20 cellular contexts compared by ENCODE assay signal in genomic region chr2:40400336-40400953, GRCh38. TPM values are rescaled to one million over a fixed set of nuclear protein-coding genes. Genes with fewer than 3 reads are reported as not detected.
DNase-seq lines count a peak whose midpoint lies in the region; ATAC-seq and TF ChIP-seq lines count a peak whose summit lies in the region.
"Had no signal": no experiment of that assay in that cellular context is flagged by ENCODE, and none has a peak within 500 bp of the region (broad histone marks: within the 10 kb centered on the region; RNA-seq: fewer than 3 reads in every experiment).

No MANE protein-coding gene starts in this region.

- H3K9me1 ChIP-seq in IMR-90 (ENCODE audit: insufficient read depth, low read length) = no peaks in the 10 kb centered on the region

- peak overlapping the region; percentile 1; the same call in 1 of the 2 replicates for H3K9ac ChIP-seq in IMR-90 (ENCODE audit: low read depth, low read length)
- H3K9ac ChIP-seq: BLaER1 treated with 17β-estradiol and CSF1 and Interleukin-3, amounts not matched to agents 10 nM and 100 nM had no signal

- H3K56ac ChIP-seq in IMR-90 (ENCODE audit: extremely low read depth, insufficient read depth, low read length) = no peak overlapping the region

- peak overlapping the region; percentile 78 for H4K5ac ChIP-seq in IMR-90 (ENCODE audit: low read depth, low read length)

- intact Hi-C loops in Calu3 (cut with micrococcal nuclease; ENCODE audit: unreplicated experiment) = no loop called here
- intact Hi-C loops in IMR-90 (cut with micrococcal nuclease) = no loop called here

- TF ChIP-seq RAD21 in IMR-90 (IDR thresholded peaks at IDR 0.05; ENCODE audit: low read length) = no peak

- CTCF ChIA-PET in Calu3 (lab: Charles Lee) = no interaction called here
- CTCF ChIA-PET in IMR-90 (lab: Yijun Ruan, JAX) = no interaction called here

- peaks cover 41% of the 10 kb centered on the region for H3K4me1 Mint-ChIP-seq in Calu3 (ENCODE audit: low read depth, unreplicated experiment)
- peaks cover 48% of the 10 kb centered on the region for H3K4me1 Mint-ChIP-seq in chondrocyte (ENCODE audit: low read depth)
- H3K4me1 Mint-ChIP-seq: activated CD8-positive, alpha-beta memory T cell treated with anti-CD3 and anti-CD28 coated beads, Interleukin-2, amount 10 ng/mL, durations not matched to agents 7 days and 5 days; activated naive CD4-positive, alpha-beta T cell treated with anti-CD3 and anti-CD28 coated beads, Interleukin-2, amount 50 U/mL, for 24 hours; immature natural killer cell; stimulated activated effector memory CD8-positive, alpha-beta T cell treated with anti-CD3 and anti-CD28 coated beads, Interleukin-12 subunit alpha, Interleukin-12 subunit beta, amount 100 ng/mL, for 72 hours had no signal

- no peak for TF ChIP-seq CTCF in Calu3 (IDR thresholded peaks at IDR 0.05; ENCODE audit: unreplicated experiment)
- TF ChIP-seq CTCF in IMR-90 (conservative IDR thresholded peaks at IDR 0.05; ENCODE audit: low read depth, low read length) = no peak
- TF ChIP-seq CTCF in chondrocyte (IDR thresholded peaks at IDR 0.05) = no peak

- H4K8ac ChIP-seq in IMR-90 (ENCODE audit: low read depth in 2 of 2, low read length in 2 of 2) = peak overlapping the region; percentile 78 to 84

- 33% methylated on average over 1 of the region's 3 CpGs; no CpG with 5 or more reads in 1 of the 2 experiments for WGBS in IMR-90 (ENCODE audit: extremely low coverage in 2 of 2, insufficient read length in 1 of 2), 2 experiments

- H4K20me1 ChIP-seq in IMR-90 (ENCODE audit: insufficient read depth, low read length) = no peaks in the 10 kb centered on the region
- H4K20me1 ChIP-seq: BLaER1 treated with 17β-estradiol and CSF1 and Interleukin-3, amounts not matched to agents 10 nM and 100 nM had no signal

- peaks cover 3% of the 10 kb centered on the region for H3K9me3 Mint-ChIP-seq in Calu3 (ENCODE audit: low read depth, unreplicated experiment)
- peaks cover 2% of the 10 kb centered on the region for H3K9me3 Mint-ChIP-seq in chondrocyte (ENCODE audit: low read depth)

- peak overlapping the region; percentile 91 for H2AK5ac ChIP-seq in IMR-90 (ENCODE audit: low read depth, low read length)

- H2BK120ac ChIP-seq in IMR-90 (ENCODE audit: low read depth, low read length) = peak overlapping the region; percentile 82

- in situ Hi-C loops in IMR-90 (cut with MboI; ENCODE audit: low sequenced_read_pairs) = no loop called here

- H3K27ac Mint-ChIP-seq in Calu3 (ENCODE audit: unreplicated experiment) (peak overlapping the region; percentile 45), chondrocyte (ENCODE audit: unreplicated experiment) (peak overlapping the region; percentile 46)
- H3K27ac Mint-ChIP-seq: activated CD8-positive, alpha-beta memory T cell treated with anti-CD3 and anti-CD28 coated beads, Interleukin-2, amount 10 ng/mL, durations not matched to agents 7 days and 5 days; activated naive CD4-positive, alpha-beta T cell treated with anti-CD3 and anti-CD28 coated beads, Interleukin-2, amount 50 U/mL, for 24 hours; immature natural killer cell; stimulated activated effector memory CD8-positive, alpha-beta T cell treated with anti-CD3 and anti-CD28 coated beads, Interleukin-12 subunit alpha, Interleukin-12 subunit beta, amount 100 ng/mL, for 72 hours had no signal

- H4K91ac ChIP-seq in IMR-90 (ENCODE audit: insufficient read depth, low read depth, low read length) = peak overlapping the region; percentile 50

- H3K27me3 Mint-ChIP-seq in Calu3 (ENCODE audit: unreplicated experiment) = no peaks in the 10 kb centered on the region
- no peaks in the 10 kb centered on the region for H3K27me3 Mint-ChIP-seq in chondrocyte (ENCODE audit: low read depth)
- H3K27me3 Mint-ChIP-seq: activated CD8-positive, alpha-beta memory T cell treated with anti-CD3 and anti-CD28 coated beads, Interleukin-2, amount 10 ng/mL, durations not matched to agents 7 days and 5 days; activated naive CD4-positive, alpha-beta T cell treated with anti-CD3 and anti-CD28 coated beads, Interleukin-2, amount 50 U/mL, for 24 hours had no signal

- TF ChIP-seq POLR2A in IMR-90 (IDR thresholded peaks at IDR 0.05; ENCODE audit: low read depth, low read length) = no peak

- POLR2A ChIA-PET in IMR-90 (lab: Charles Lee; ENCODE audit: unreplicated experiment) = no interaction called here

- H3K79me1 ChIP-seq in IMR-90 (ENCODE audit: low read depth in 1 of 2, low read length in 2 of 2) = peaks cover 20 to 51% of the 10 kb centered on the region in 2 experiments; a peak in 3 of 4 replicates

- no peaks in the 10 kb centered on the region for H3K9me3 ChIP-seq in IMR-90 (ENCODE audit: control insufficient read depth, insufficient read depth, low read length)
- H3K9me3 ChIP-seq: vagina had no signal

- peak overlapping the region; percentile 72 for H2AFZ ChIP-seq in IMR-90 (replicated peaks; ENCODE audit: low read length, poor library complexity)

- peak overlapping the region; percentile 67; the same call in 1 of the 2 replicates for H3K18ac ChIP-seq in IMR-90 (ENCODE audit: low read depth, low read length)

- dilution Hi-C loops in IMR-90 (cut with HindIII; ENCODE audit: low sequenced_read_pairs, unreplicated experiment) = no loop called here

- H3K27me3 ChIP-seq in IMR-90 (ENCODE audit: control insufficient read depth, insufficient read depth, low read length) = no peaks in the 10 kb centered on the region
- H3K27me3 ChIP-seq: BLaER1 treated with 17β-estradiol and CSF1 and Interleukin-3, amounts not matched to agents 10 nM and 100 nM; vagina had no signal

- no peak overlapping the region for H3K4me3 ChIP-seq in IMR-90 (ENCODE audit: insufficient read depth, low read depth, low read length)
- H3K4me3 ChIP-seq: BLaER1 treated with 17β-estradiol and CSF1 and Interleukin-3, amounts not matched to agents 10 nM and 100 nM; vagina had no signal

- no peak overlapping the region for H3K27ac ChIP-seq in IMR-90 (ENCODE audit: insufficient read depth, low read length)
- H3K27ac ChIP-seq: BLaER1 treated with 17β-estradiol and CSF1 and Interleukin-3, amounts not matched to agents 10 nM and 100 nM; vagina had no signal

- H3K4me3 Mint-ChIP-seq in Calu3 (ENCODE audit: low read depth, unreplicated experiment) (no peak overlapping the region), chondrocyte (ENCODE audit: unreplicated experiment) (peak overlapping the region; percentile 10)
- H3K4me3 Mint-ChIP-seq: activated CD8-positive, alpha-beta memory T cell treated with anti-CD3 and anti-CD28 coated beads, Interleukin-2, amount 10 ng/mL, durations not matched to agents 7 days and 5 days; activated naive CD4-positive, alpha-beta T cell treated with anti-CD3 and anti-CD28 coated beads, Interleukin-2, amount 50 U/mL, for 24 hours; immature natural killer cell; stimulated activated effector memory CD8-positive, alpha-beta T cell treated with anti-CD3 and anti-CD28 coated beads, Interleukin-12 subunit alpha, Interleukin-12 subunit beta, amount 100 ng/mL, for 72 hours had no signal

- peak overlapping the region; percentile 69 for H2BK15ac ChIP-seq in IMR-90 (ENCODE audit: low read depth, low read length)

- H3K4me2 ChIP-seq in IMR-90 (ENCODE audit: low read depth, low read length) = peak overlapping the region; percentile 17; the same call in 1 of the 2 replicates
- H3K4me2 ChIP-seq: BLaER1 treated with 17β-estradiol and CSF1 and Interleukin-3, amounts not matched to agents 10 nM and 100 nM had no signal

- peak overlapping the region; percentile 79 for H3K14ac ChIP-seq in IMR-90 (replicated peaks; ENCODE audit: low read depth, low read length)

- BruUV-seq in Calu3 (replicated peaks; lab: Mats Ljungman, UMichigan) (no TSS peak), IMR-90 (replicated peaks; lab: Mats Ljungman, UMichigan) (no TSS peak)

- H3K4me1 ChIP-seq in IMR-90 (ENCODE audit: control insufficient read depth, insufficient read depth, low read length) = peaks cover 9% of the 10 kb centered on the region
- H3K4me1 ChIP-seq: vagina had no signal

- H3K23ac ChIP-seq in IMR-90 (ENCODE audit: low read depth, low read length) = peak overlapping the region; percentile 60; the same call in 1 of the 2 replicates

- H2AK9ac ChIP-seq in IMR-90 (replicated peaks; ENCODE audit: low read depth, low read length, poor library complexity) = no peak overlapping the region

- ATAC-seq in IMR-90 (ENCODE audit: low read depth) (no peak), GM21381 (IDR thresholded peaks at IDR 0.05; ENCODE audit: unreplicated experiment) (no peak)
- ATAC-seq: activated CD8-positive, alpha-beta memory T cell treated with anti-CD3 and anti-CD28 coated beads, Interleukin-2, amount 10 ng/mL, durations not matched to agents 7 days and 5 days; esophagus mucosa; stimulated activated effector memory CD8-positive, alpha-beta T cell treated with anti-CD3 and anti-CD28 coated beads, Interleukin-12 subunit alpha, Interleukin-12 subunit beta, amount 100 ng/mL, for 72 hours had no signal

- H3K36me3 ChIP-seq in IMR-90 (ENCODE audit: control insufficient read depth, insufficient read depth, low read length) = no peaks in the 10 kb centered on the region
- H3K36me3 ChIP-seq: vagina had no signal

- H3K4ac ChIP-seq in IMR-90 (ENCODE audit: low read depth, low read length) = peak overlapping the region; percentile 73

- no peaks in the 10 kb centered on the region for H3K36me3 Mint-ChIP-seq in Calu3 (ENCODE audit: insufficient read depth, unreplicated experiment)
- H3K36me3 Mint-ChIP-seq in chondrocyte (ENCODE audit: low read depth) = no peaks in the 10 kb centered on the region
- H3K36me3 Mint-ChIP-seq: activated CD8-positive, alpha-beta memory T cell treated with anti-CD3 and anti-CD28 coated beads, Interleukin-2, amount 10 ng/mL, durations not matched to agents 7 days and 5 days; activated naive CD4-positive, alpha-beta T cell treated with anti-CD3 and anti-CD28 coated beads, Interleukin-2, amount 50 U/mL, for 24 hours; immature natural killer cell; stimulated activated effector memory CD8-positive, alpha-beta T cell treated with anti-CD3 and anti-CD28 coated beads, Interleukin-12 subunit alpha, Interleukin-12 subunit beta, amount 100 ng/mL, for 72 hours had no signal

- peak overlapping the region; percentile 92 for H2BK20ac ChIP-seq in IMR-90 (ENCODE audit: low read depth, low read length)

- H2BK5ac ChIP-seq in IMR-90 (ENCODE audit: low read depth, low read length, poor library complexity, severe bottlenecking) = peak overlapping the region; percentile 25

- no peak for DNase-seq in Calu3
- no peak for DNase-seq in IMR-90
- no peak for DNase-seq in chondrocyte (ENCODE audit: low spot score)
- peak; percentile 29 for DNase-seq in medulla oblongata (ENCODE audit: extremely low spot score)
- DNase-seq in HUDEP-2 (lab: John Stamatoyannopoulos, UW; ENCODE audit: unreplicated experiment in 76 of 76) = no peak
- DNase-seq in ureter (ENCODE audit: low spot score) = no peak
- DNase-seq in amygdala (lab: John Stamatoyannopoulos, UW) = no peak
- DNase-seq: activated CD8-positive, alpha-beta memory T cell treated with anti-CD3 and anti-CD28 coated beads, Interleukin-2, amount 10 ng/mL, durations not matched to agents 7 days and 5 days; DMS79; GOT3; immature natural killer cell; NCI-H2081 treated with DMSO at 0.1 percent for 48 hours; retina; stimulated activated CD4-positive, alpha-beta T cell treated with anti-CD3 and anti-CD28 coated beads, Interleukin-4, amount 100 ng/mL, for 24 hours had no signal

RNA-seq across cellular contexts. Expression of gene SLC8A1, which starts 51.4 kb away (rescaled TPM):
- total RNA-seq in Calu3 (2022) (0.05 and 0.10 TPM in 2 replicates), IMR-90 (2012; rRNA removed) (57.0 and 86.1 TPM in 2 replicates), chondrocyte (50.4 to 53.7 TPM (median 52.7 TPM) in 3 replicates), ureter (116 TPM)
- 6.6 and 7.7 TPM in 2 replicates for polyA plus RNA-seq in IMR-90 (2012; rRNA removed)
- 0.99 and 1.8 TPM in 2 replicates for polyA plus RNA-seq in IMR-90 (2012; cell fraction: cytosol; rRNA removed)
- 1.2 and 4.3 TPM in 2 replicates for polyA plus RNA-seq in IMR-90 (2012; cell fraction: nucleus; rRNA removed; ENCODE audit: low replicate concordance)

Comparison
In these comparisons a context has a peak if more than half of its experiments do, and no peak if none do; other contexts are left out.
1. RNA of gene SLC8A1, which starts 51.4 kb away (total RNA-seq): 116 TPM in ureter (single experiment), 57.0 to 86.1 TPM in IMR-90 and 50.4 to 53.7 TPM in chondrocyte; 0.05 to 0.10 TPM in Calu3; every median in the first group is over 10 times any median in the second.